In genomic region chr17:45241315-45242011, GRCh38 we compare ENCODE assay signal across 10 cellular contexts. TPM values are rescaled to one million over a fixed set of nuclear protein-coding genes. Genes with fewer than 3 reads are reported as not detected.
DNase-seq lines count a peak whose midpoint lies in the region; ATAC-seq, FAIRE-seq and TF ChIP-seq lines count a peak whose summit lies in the region.
"Had no signal": no experiment of that assay in that cellular context is flagged by ENCODE, and none has a peak within 500 bp of the region (broad histone marks: within the 10 kb centered on the region; RNA-seq: fewer than 3 reads in every experiment).

No MANE protein-coding gene starts in this region.

- peaks cover 19% of the 10 kb centered on the region for H3K27me3 Mint-ChIP-seq in brain

- H2AFZ ChIP-seq in keratinocyte (ENCODE audit: control insufficient read depth, low read length) = peak overlapping the region; percentile 12

- H3K79me2 ChIP-seq in keratinocyte (ENCODE audit: control insufficient read depth, insufficient read depth, low read length) = no peaks in the 10 kb centered on the region

- H3K9me1 ChIP-seq in keratinocyte (ENCODE audit: control insufficient read depth, extremely low read depth, insufficient read depth, low read length) = no peaks in the 10 kb centered on the region

- H3K27ac Mint-ChIP-seq in brain = peak overlapping the region in 4 of 5 experiments; percentile 65 to 92 (median 68)
- H3K27ac Mint-ChIP-seq: T-helper 1 cell treated with Interleukin-12 subunit alpha and Interleukin-12 subunit beta and Interleukin-4 antibody, amounts not matched to agents 30 μg/mL and 1 μg/mL, for 36 hours had no signal

- peak overlapping the region; percentile 15 for H3K9ac ChIP-seq in keratinocyte (ENCODE audit: control insufficient read depth, extremely low read depth, insufficient read depth, low read length)

- peaks cover 44% of the 10 kb centered on the region for H3K4me1 Mint-ChIP-seq in brain

- dilution Hi-C loops in keratinocyte (cut with MboI; ENCODE audit: extremely low pct_ligation_motif_present, low sequenced_read_pairs) = no loop called here

- H3K4me1 ChIP-seq in keratinocyte (ENCODE audit: control insufficient read depth, extremely low read depth, insufficient read depth, low read length) (peaks cover 13% of the 10 kb centered on the region), testis (peaks cover 8% of the 10 kb centered on the region)

- peak overlapping the region; percentile 80 for H3K4me2 ChIP-seq in keratinocyte (ENCODE audit: control insufficient read depth, extremely low read depth, insufficient read depth, low read depth, low read length)

- ATAC-seq in GM21526 (IDR thresholded peaks at IDR 0.05; ENCODE audit: low FRiP score, unreplicated experiment) = no peak

- H3K27me3 ChIP-seq in keratinocyte (ENCODE audit: control insufficient read depth, extremely low read depth, insufficient read depth, low read length) (peaks cover 15% of the 10 kb centered on the region), testis (no peaks in the 10 kb centered on the region)

- FAIRE-seq in keratinocyte (lab: Jason Lieb, UNC) = no peak
- FAIRE-seq in RCC 7860 (lab: Jason Lieb, UNC) = no peak

- H3K27ac ChIP-seq in keratinocyte (ENCODE audit: control insufficient read depth, insufficient read depth, low read length) (no peak overlapping the region), testis (no peak overlapping the region)

- H3K4me3 Mint-ChIP-seq in brain = peak overlapping the region; percentile 83 to 87 (median 84)
- H3K4me3 Mint-ChIP-seq: T-helper 1 cell treated with Interleukin-12 subunit alpha and Interleukin-12 subunit beta and Interleukin-4 antibody, amounts not matched to agents 30 μg/mL and 1 μg/mL, for 36 hours had no signal

- no peak for TF ChIP-seq POLR2A in testis (IDR thresholded peaks at IDR 0.05)

- H4K20me1 ChIP-seq in keratinocyte (ENCODE audit: control insufficient read depth, extremely low read depth, insufficient read depth, low read length) = no peaks in the 10 kb centered on the region

- TF ChIP-seq CTCF in brain (conservative IDR thresholded peaks at IDR 0.05) (no peak), keratinocyte (optimal IDR thresholded peaks at IDR 0.05 in 1 of 3, IDR thresholded peaks at IDR 0.05 in 1 of 3, conservative IDR thresholded peaks at IDR 0.05 in 1 of 3; ENCODE audit: extremely low read depth in 1 of 3, insufficient read depth in 2 of 3, low read length in 3 of 3) (no peak), testis (IDR thresholded peaks at IDR 0.05) (no peak)

- H3K4me3 ChIP-seq in keratinocyte (ENCODE audit: control insufficient read depth in 2 of 3, extremely low read depth in 1 of 3, insufficient read depth in 2 of 3, low read depth in 1 of 3, low read length in 3 of 3) = peak overlapping the region; percentile 33 to 62 (median 52)
- peak overlapping the region; percentile 26 to 45 for H3K4me3 ChIP-seq in testis

- no peaks in the 10 kb centered on the region for H3K36me3 ChIP-seq in keratinocyte (ENCODE audit: control insufficient read depth in 2 of 2, extremely low read depth in 1 of 2, insufficient read depth in 2 of 2, low read length in 2 of 2)
- no peaks in the 10 kb centered on the region for H3K36me3 ChIP-seq in testis (ENCODE audit: low read depth, missing control alignments)

- DNase-seq in NCI-H524 (lab: John Stamatoyannopoulos, UW) = peak; percentile 51 to 72
- DNase-seq in NCI-H524 treated with DMSO at 0.1 percent for 48 hours (lab: John Stamatoyannopoulos, UW) = no peak
- no peak for DNase-seq in keratinocyte (ENCODE audit: low read depth, low spot score)
- peak; percentile 48 for DNase-seq in testis
- no peak for DNase-seq in RCC 7860 (ENCODE audit: low spot score)
- DNase-seq in activated CD8-positive, alpha-beta memory T cell treated with anti-CD3 and anti-CD28 coated beads for 24 hours = no peak

- peaks cover 0 to 2% (median 0%) of the 10 kb centered on the region in 5 experiments for H3K9me3 Mint-ChIP-seq in brain
- H3K9me3 Mint-ChIP-seq: T-helper 1 cell treated with Interleukin-12 subunit alpha and Interleukin-12 subunit beta and Interleukin-4 antibody, amounts not matched to agents 30 μg/mL and 1 μg/mL, for 36 hours had no signal

- intact Hi-C loops in testis (cut with DNase I; ENCODE audit: low total_unique reads) = no loop called here

- 20 to 24% methylated on average over 1 to 48 of the region's 60 CpGs for WGBS in testis, 2 donors

- H3K9me3 ChIP-seq in keratinocyte (ENCODE audit: control insufficient read depth, low read depth, low read length) (no peaks in the 10 kb centered on the region), testis (no peaks in the 10 kb centered on the region)

- peaks cover 13% of the 10 kb centered on the region for H3K36me3 Mint-ChIP-seq in brain

RNA-seq across cellular contexts. Expression of gene FMNL1, which starts 19.8 kb away (rescaled TPM):
- polyA plus RNA-seq in brain (ENCODE audit: insufficient read depth, low read depth, low replicate concordance) (26.1 TPM), keratinocyte (0.46 to 1.1 TPM (median 0.79 TPM) in 3 replicates), testis (ENCODE audit: insufficient read depth, low read depth, low replicate concordance) (13.9 TPM)
- 3.1 TPM for polyA plus RNA-seq in keratinocyte (2011; ENCODE audit: low read depth)
- 0.66 and 1.1 TPM in 2 replicates for polyA plus RNA-seq in keratinocyte (2011; cell fraction: cytosol; rRNA removed)
- 3.3 and 3.5 TPM in 2 replicates for polyA plus RNA-seq in keratinocyte (2011; cell fraction: nucleus; rRNA removed)
- 1.6 and 2.0 TPM in 2 replicates for polyA plus RNA-seq in keratinocyte (2012; ENCODE audit: low replicate concordance)
- polyA minus RNA-seq in keratinocyte = 0.29 to 2.5 TPM (median 0.36 TPM) in 3 replicates
- polyA minus RNA-seq in keratinocyte (2011; cell fraction: cytosol; rRNA and poly(A)+ RNA removed) = 2.3 TPM
- polyA minus RNA-seq in keratinocyte (2011; cell fraction: nucleus; rRNA and poly(A)+ RNA removed) = 1.1 and 2.9 TPM in 2 replicates
- total RNA-seq in testis = 10 to 100 TPM; 11.1 to 15.8 TPM

RNA-seq across cellular contexts. Expression of gene SPATA32, which starts 20.4 kb away (rescaled TPM):
- polyA plus RNA-seq in brain (ENCODE audit: insufficient read depth, low read depth, low replicate concordance) (not detected), keratinocyte (0.05 TPM in 1 of 3 replicates, not detected in the others), testis (ENCODE audit: insufficient read depth, low read depth, low replicate concordance) (72.0 TPM)
- polyA plus RNA-seq in keratinocyte (2011; ENCODE audit: low read depth) = not detected
- polyA plus RNA-seq in keratinocyte (2011; cell fraction: cytosol; rRNA removed) = not detected in 2 replicates
- 0.07 TPM in 1 of 2 replicates, not detected in the other for polyA plus RNA-seq in keratinocyte (2011; cell fraction: nucleus; rRNA removed)
- polyA plus RNA-seq in keratinocyte (2012; ENCODE audit: low replicate concordance) = not detected in 2 replicates
- polyA minus RNA-seq in keratinocyte = not detected in 3 replicates
- polyA minus RNA-seq in keratinocyte (2011; cell fraction: cytosol; rRNA and poly(A)+ RNA removed) = not detected
- polyA minus RNA-seq in keratinocyte (2011; cell fraction: nucleus; rRNA and poly(A)+ RNA removed) = not detected in 2 replicates
- 10 to 100 TPM; 15.5 to 47.4 TPM for total RNA-seq in testis
- total RNA-seq: subcutaneous adipose tissue had no signal

Comparison
In these comparisons a context has a peak if more than half of its experiments do, and no peak if none do; other contexts are left out.
1. DNase-seq: peak in NCI-H524 (2 of 2) and testis (single experiment); none in NCI-H524 treated with DMSO at 0.1 percent for 48 hours (single experiment), keratinocyte (single experiment), RCC 7860 (single experiment) and activated CD8-positive, alpha-beta memory T cell treated with anti-CD3 and anti-CD28 coated beads for 24 hours (single experiment).
2. RNA of gene SPATA32, which starts 20.4 kb away (polyA plus RNA-seq): 72.0 TPM in testis (single experiment); not detected in brain (single experiment) and 0.05 to 0.07 TPM in keratinocyte; every median in the first group is over 10 times any median in the second.